8 cellular contexts compared by ENCODE assay signal in the genomic region with DNA sequence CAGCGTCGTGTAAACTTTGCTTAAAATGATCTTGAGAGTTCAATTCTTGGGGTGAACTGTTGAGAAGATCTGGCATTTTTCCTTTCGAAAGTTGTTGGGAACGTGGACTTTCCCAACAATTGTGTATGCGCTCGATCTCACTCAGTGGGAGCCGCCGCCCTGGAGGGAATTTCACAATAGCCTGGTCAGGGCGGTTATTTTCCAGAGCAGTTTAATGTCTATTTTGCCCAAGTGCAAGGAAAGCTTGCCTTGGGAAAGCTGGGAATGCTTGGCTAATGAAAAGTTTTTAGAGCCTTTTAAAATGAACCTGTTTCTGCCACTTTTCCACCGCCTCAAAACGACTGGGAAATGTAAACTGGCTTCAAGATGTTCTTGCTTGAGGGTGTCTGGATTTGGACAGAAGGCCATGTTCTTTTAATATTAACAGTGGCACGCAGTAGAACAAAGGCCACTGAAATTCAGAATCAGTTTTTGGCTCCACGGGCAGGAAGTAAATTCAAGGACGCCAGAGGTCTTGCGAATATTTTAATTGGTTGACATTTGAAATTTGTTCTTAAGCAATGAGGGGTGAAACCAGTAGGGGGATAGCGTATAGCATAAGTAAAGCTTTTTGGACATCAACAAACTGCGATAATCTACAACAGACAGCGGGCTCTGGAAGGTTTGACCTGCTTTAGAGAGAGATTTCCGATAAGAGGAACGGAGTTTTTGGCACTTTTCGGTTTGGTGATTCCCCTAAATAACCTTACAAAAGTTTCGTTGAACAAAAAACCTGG. TPM values are rescaled to one million over a fixed set of nuclear protein-coding genes. Genes with fewer than 3 reads are reported as not detected.
DNase-seq lines count a peak whose midpoint lies in the region; ATAC-seq, FAIRE-seq and TF ChIP-seq lines count a peak whose summit lies in the region.

No MANE protein-coding gene starts in this region.

- peak overlapping the region; percentile 90 for H3K9ac ChIP-seq in keratinocyte (ENCODE audit: control insufficient read depth, extremely low read depth, insufficient read depth, low read length)

- peaks cover 4% of the 10 kb centered on the region for H3K4me1 ChIP-seq in BE2C
- H3K4me1 ChIP-seq in keratinocyte (ENCODE audit: control insufficient read depth, extremely low read depth, insufficient read depth, low read length): peaks cover 21% of the 10 kb centered on the region

- peaks cover 32% of the 10 kb centered on the region for H3K79me2 ChIP-seq in keratinocyte (ENCODE audit: control insufficient read depth, insufficient read depth, low read length)

- H3K9me3 ChIP-seq in BE2C: no peaks in the 10 kb centered on the region
- H3K9me3 ChIP-seq in keratinocyte (ENCODE audit: control insufficient read depth, low read depth, low read length): no peaks in the 10 kb centered on the region

- dilution Hi-C loops in keratinocyte (cut with MboI; ENCODE audit: extremely low pct_ligation_motif_present, low sequenced_read_pairs): no loop called here

- H3K9me1 ChIP-seq in keratinocyte (ENCODE audit: control insufficient read depth, extremely low read depth, insufficient read depth, low read length): no peaks in the 10 kb centered on the region

- H3K4me2 ChIP-seq in keratinocyte (ENCODE audit: control insufficient read depth, extremely low read depth, insufficient read depth, low read depth, low read length): peak overlapping the region; percentile 83

- H4K20me1 ChIP-seq in keratinocyte (ENCODE audit: control insufficient read depth, extremely low read depth, insufficient read depth, low read length): no peaks in the 10 kb centered on the region

- H3K36me3 ChIP-seq in BE2C (no peaks in the 10 kb centered on the region), keratinocyte (ENCODE audit: control insufficient read depth in 2 of 2, extremely low read depth in 1 of 2, insufficient read depth in 2 of 2, low read length in 2 of 2) (peaks cover 2 to 4% of the 10 kb centered on the region in 2 experiments)

- TF ChIP-seq CTCF in BE2C (IDR thresholded peaks at IDR 0.05; ENCODE audit: low read depth, low read length) (peak; percentile 36; the same call in 1 of the 2 replicates), keratinocyte (optimal IDR thresholded peaks at IDR 0.05 in 1 of 3, IDR thresholded peaks at IDR 0.05 in 1 of 3, conservative IDR thresholded peaks at IDR 0.05 in 1 of 3; ENCODE audit: extremely low read depth in 1 of 3, insufficient read depth in 2 of 3, low read length in 3 of 3) (peak in 2 of 3 experiments; percentile 14 to 43)

- peak overlapping the region; percentile 88 for H3K27ac ChIP-seq in caudate nucleus (ENCODE audit: low read depth, low read length)
- H3K27ac ChIP-seq in keratinocyte (ENCODE audit: control insufficient read depth, insufficient read depth, low read length): peak overlapping the region; percentile 93

- H3K27me3 ChIP-seq in BE2C (no peaks in the 10 kb centered on the region), keratinocyte (ENCODE audit: control insufficient read depth, extremely low read depth, insufficient read depth, low read length) (no peaks in the 10 kb centered on the region)

- H3K4me3 ChIP-seq in BE2C (ENCODE audit: low read depth, low read length) (peak overlapping the region; percentile 89), keratinocyte (ENCODE audit: control insufficient read depth in 2 of 3, extremely low read depth in 1 of 3, insufficient read depth in 2 of 3, low read depth in 1 of 3, low read length in 3 of 3) (peak overlapping the region; percentile 72 to 84 (median 74))

- peak; percentile 32 for DNase-seq in BE2C
- DNase-seq in HuH-7 (ENCODE audit: low spot score): peak; percentile 48
- DNase-seq in caudate nucleus (lab: John Stamatoyannopoulos, UW): peak in 14 of 61 donors; percentile 34 to 67 (median 55)
- DNase-seq in keratinocyte (ENCODE audit: low read depth, low spot score): no peak
- peak; percentile 18 for DNase-seq in stimulated activated CD8-positive, alpha-beta memory T cell treated with anti-CD3 and anti-CD28 coated beads, Interleukin-12 subunit alpha, Interleukin-12 subunit beta, amount 100 ng/mL, for 1 hour (ENCODE audit: low read depth)
- no peak for DNase-seq in H54 (ENCODE audit: insufficient read length, low spot score)

- no peak overlapping the region for H2AFZ ChIP-seq in keratinocyte (ENCODE audit: control insufficient read depth, low read length)

- FAIRE-seq in keratinocyte (lab: Jason Lieb, UNC) (no peak), H54 (lab: Jason Lieb, UNC) (no peak)

- TF ChIP-seq POLR2A in Raji (IDR thresholded peaks at IDR 0.05; ENCODE audit: insufficient read depth, low read depth, low read length) (peak; percentile 28; the same call in 1 of the 2 replicates), H54 (IDR thresholded peaks at IDR 0.05; ENCODE audit: low read depth, low read length) (no peak)

- peak; percentile 25 for ATAC-seq in GM18502 (IDR thresholded peaks at IDR 0.05; ENCODE audit: poor library complexity, unreplicated experiment)

RNA-seq across cellular contexts. Expression of a gene that starts 1.2 kb away (rescaled TPM):
- polyA plus RNA-seq in BE2C (2012; ENCODE audit: insufficient read depth, insufficient read length, low read depth): 11.6 TPM
- 34.2 to 49.0 TPM (median 37.3 TPM) in 3 replicates for polyA plus RNA-seq in keratinocyte
- polyA plus RNA-seq in keratinocyte (2011; ENCODE audit: low read depth): 99.9 TPM
- polyA plus RNA-seq in keratinocyte (2011; cell fraction: cytosol; rRNA removed): 30.0 and 42.3 TPM in 2 replicates
- 135 and 160 TPM in 2 replicates for polyA plus RNA-seq in keratinocyte (2011; cell fraction: nucleus; rRNA removed)
- 34.7 and 74.4 TPM in 2 replicates for polyA plus RNA-seq in keratinocyte (2012; ENCODE audit: low replicate concordance)
- polyA minus RNA-seq in keratinocyte: 39.4 to 118 TPM (median 114 TPM) in 3 replicates
- 22.4 TPM for polyA minus RNA-seq in keratinocyte (2011; cell fraction: cytosol; rRNA and poly(A)+ RNA removed)
- polyA minus RNA-seq in keratinocyte (2011; cell fraction: nucleus; rRNA and poly(A)+ RNA removed): 95.2 and 170 TPM in 2 replicates

RNA-seq across cellular contexts. Expression of a gene that starts 45.3 kb away (rescaled TPM):
- 168 TPM for polyA plus RNA-seq in BE2C (2012; ENCODE audit: insufficient read depth, insufficient read length, low read depth)
- 108 to 220 TPM (median 122 TPM) in 3 replicates for polyA plus RNA-seq in keratinocyte
- 56.5 TPM for polyA plus RNA-seq in keratinocyte (2011; ENCODE audit: low read depth)
- 141 and 198 TPM in 2 replicates for polyA plus RNA-seq in keratinocyte (2011; cell fraction: cytosol; rRNA removed)
- 43.2 and 70.8 TPM in 2 replicates for polyA plus RNA-seq in keratinocyte (2011; cell fraction: nucleus; rRNA removed)
- 101 and 162 TPM in 2 replicates for polyA plus RNA-seq in keratinocyte (2012; ENCODE audit: low replicate concordance)
- 4.4 to 29.2 TPM (median 8.2 TPM) in 3 replicates for polyA minus RNA-seq in keratinocyte
- 29.4 TPM for polyA minus RNA-seq in keratinocyte (2011; cell fraction: cytosol; rRNA and poly(A)+ RNA removed)
- polyA minus RNA-seq in keratinocyte (2011; cell fraction: nucleus; rRNA and poly(A)+ RNA removed): 7.5 and 10.1 TPM in 2 replicates

RNA-seq across cellular contexts. Expression of a gene that starts 45.7 kb away (rescaled TPM):
- 4.7 TPM for polyA plus RNA-seq in BE2C (2012; ENCODE audit: insufficient read depth, insufficient read length, low read depth)
- 4.0 to 8.0 TPM (median 7.4 TPM) in 3 replicates for polyA plus RNA-seq in keratinocyte
- polyA plus RNA-seq in keratinocyte (2011; ENCODE audit: low read depth): 7.1 TPM
- 2.4 and 5.5 TPM in 2 replicates for polyA plus RNA-seq in keratinocyte (2011; cell fraction: cytosol; rRNA removed)
- 7.0 and 8.9 TPM in 2 replicates for polyA plus RNA-seq in keratinocyte (2011; cell fraction: nucleus; rRNA removed)
- 4.1 and 6.9 TPM in 2 replicates for polyA plus RNA-seq in keratinocyte (2012; ENCODE audit: low replicate concordance)
- 3.3 to 20.7 TPM (median 16.0 TPM) in 3 replicates for polyA minus RNA-seq in keratinocyte
- polyA minus RNA-seq in keratinocyte (2011; cell fraction: cytosol; rRNA and poly(A)+ RNA removed): 11.9 TPM
- 17.6 and 34.6 TPM in 2 replicates for polyA minus RNA-seq in keratinocyte (2011; cell fraction: nucleus; rRNA and poly(A)+ RNA removed)

Comparison
In these comparisons a context has a peak if more than half of its experiments do, and no peak if none do; other contexts are left out.
1. DNase-seq: peak in BE2C (single experiment), HuH-7 (single experiment) and stimulated activated CD8-positive, alpha-beta memory T cell treated with anti-CD3 and anti-CD28 coated beads, Interleukin-12 subunit alpha, Interleukin-12 subunit beta, amount 100 ng/mL, for 1 hour (single experiment); none in keratinocyte (single experiment) and H54 (single experiment).